15 cellular contexts compared by ENCODE assay signal in genomic region chr1:94118471-94118870, GRCh38. TPM values are rescaled to one million over a fixed set of nuclear protein-coding genes. Genes with fewer than 3 reads are reported as not detected.
"Had no signal": no experiment of that assay in that cellular context is flagged by ENCODE, and none has a peak within 500 bp of the region (broad histone marks: within the 10 kb centered on the region; RNA-seq: fewer than 3 reads in every experiment).

No MANE protein-coding gene starts in this region.

- DNase-seq: activated naive CD4-positive, alpha-beta T cell treated with anti-CD3 and anti-CD28 coated beads, Interleukin-2, amount 50 U/mL, for 16 hours; adrenal gland; immature natural killer cell; sigmoid colon; stimulated activated CD4-positive, alpha-beta T cell treated with anti-CD3 and anti-CD28 coated beads, Interleukin-4, amount 100 ng/mL, for 1 hour; stimulated activated CD8-positive, alpha-beta memory T cell treated with anti-CD3 and anti-CD28 coated beads, Interleukin-4, amount 100 ng/mL, for 48 hours had no signal

- H3K4me3 Mint-ChIP-seq: immature natural killer cell; memory B cell; stimulated activated naive CD8-positive, alpha-beta T cell treated with anti-CD3 and anti-CD28 coated beads, Interleukin-15, Interleukin-2, amounts not matched to agents 100 ng/mL and 50 ng/mL, for 24 hours; T-helper 2 cell treated with Interferon-gamma antibody and Interleukin-4, amounts not matched to agents 5 μg/mL and 100 μg/mL, for 36 hours had no signal

- ATAC-seq: activated CD4-positive, CD25-positive, alpha-beta regulatory T cell treated with anti-CD3 and anti-CD28 coated beads, Interleukin-2, amount 50 U/mL, for 24 hours had no signal

- H3K9me3 Mint-ChIP-seq: activated T-helper 2 cell treated with anti-CD3 and anti-CD28 coated beads, Interferon-gamma antibody, Interleukin-2, Interleukin-4, amounts not matched to agents 10 μg/mL and 5 μg/mL and 100 μg/mL, durations not matched to agents 14 hours and 24 hours and 36 hours; immature natural killer cell; memory B cell; stimulated activated naive CD8-positive, alpha-beta T cell treated with anti-CD3 and anti-CD28 coated beads, Interleukin-15, Interleukin-2, amounts not matched to agents 100 ng/mL and 50 ng/mL, for 24 hours; T-helper 2 cell treated with Interferon-gamma antibody and Interleukin-4, amounts not matched to agents 5 μg/mL and 100 μg/mL, for 36 hours had no signal

- H3K27me3 Mint-ChIP-seq: stimulated activated naive CD8-positive, alpha-beta T cell treated with anti-CD3 and anti-CD28 coated beads, Interleukin-15, Interleukin-2, amounts not matched to agents 100 ng/mL and 50 ng/mL, for 24 hours had no signal

- H3K9me3 ChIP-seq: adrenal gland, esophagus muscularis mucosa, neutrophil, prostate gland, sigmoid colon had no signal

- H3K4me3 ChIP-seq: adrenal gland, dorsolateral prefrontal cortex, esophagus muscularis mucosa, prostate gland, sigmoid colon had no signal

- H3K36me3 Mint-ChIP-seq: immature natural killer cell, memory B cell had no signal

- H3K4me1 ChIP-seq: adrenal gland, esophagus muscularis mucosa, prostate gland, sigmoid colon had no signal

- H3K36me3 ChIP-seq: adrenal gland, esophagus muscularis mucosa, neutrophil, prostate gland, sigmoid colon had no signal

- H3K27ac ChIP-seq: adrenal gland, esophagus muscularis mucosa, neutrophil, prostate gland, sigmoid colon had no signal

- H3K4me1 Mint-ChIP-seq: immature natural killer cell, memory B cell had no signal

- H3K27ac Mint-ChIP-seq: activated T-helper 2 cell treated with anti-CD3 and anti-CD28 coated beads, Interferon-gamma antibody, Interleukin-2, Interleukin-4, amounts not matched to agents 10 μg/mL and 5 μg/mL and 100 μg/mL, durations not matched to agents 14 hours and 24 hours and 36 hours; immature natural killer cell; memory B cell; T-helper 2 cell treated with Interferon-gamma antibody and Interleukin-4, amounts not matched to agents 5 μg/mL and 100 μg/mL, for 36 hours had no signal

- H3K27me3 ChIP-seq: adrenal gland, sigmoid colon had no signal

RNA-seq across cellular contexts. Expression of gene ABCA4, which starts 2.5 kb away (rescaled TPM):
- total RNA-seq: activated T-helper 2 cell treated with anti-CD3 and anti-CD28 coated beads, Interferon-gamma antibody, Interleukin-2, Interleukin-4, amounts not matched to agents 10 μg/mL and 5 μg/mL and 100 μg/mL, durations not matched to agents 14 hours and 24 hours and 36 hours had no signal
